1 cellular context compared by ENCODE assay signal in genomic region chr3:21750291-21750690, GRCh38.
TF ChIP-seq lines count a peak whose summit lies in the region.

No MANE protein-coding gene starts in this region.

TF ChIP-seq in GM12878, 131 proteins besides CTCF, POLR2A, EP300 and RAD21 (continued from another document):
- TF ChIP-seq, protein P1, sequence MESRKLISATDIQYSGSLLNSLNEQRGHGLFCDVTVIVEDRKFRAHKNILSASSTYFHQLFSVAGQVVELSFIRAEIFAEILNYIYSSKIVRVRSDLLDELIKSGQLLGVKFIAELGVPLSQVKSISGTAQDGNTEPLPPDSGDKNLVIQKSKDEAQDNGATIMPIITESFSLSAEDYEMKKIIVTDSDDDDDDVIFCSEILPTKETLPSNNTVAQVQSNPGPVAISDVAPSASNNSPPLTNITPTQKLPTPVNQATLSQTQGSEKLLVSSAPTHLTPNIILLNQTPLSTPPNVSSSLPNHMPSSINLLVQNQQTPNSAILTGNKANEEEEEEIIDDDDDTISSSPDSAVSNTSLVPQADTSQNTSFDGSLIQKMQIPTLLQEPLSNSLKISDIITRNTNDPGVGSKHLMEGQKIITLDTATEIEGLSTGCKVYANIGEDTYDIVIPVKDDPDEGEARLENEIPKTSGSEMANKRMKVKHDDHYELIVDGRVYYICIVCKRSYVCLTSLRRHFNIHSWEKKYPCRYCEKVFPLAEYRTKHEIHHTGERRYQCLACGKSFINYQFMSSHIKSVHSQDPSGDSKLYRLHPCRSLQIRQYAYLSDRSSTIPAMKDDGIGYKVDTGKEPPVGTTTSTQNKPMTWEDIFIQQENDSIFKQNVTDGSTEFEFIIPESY (IDR thresholded peaks at IDR 0.05) = no peak
- TF ChIP-seq MAX (IDR thresholded peaks at IDR 0.05; ENCODE audit: low read depth, low read length) (no peak), ATF7 (IDR thresholded peaks at IDR 0.05; ENCODE audit: low read depth) (no peak), SKIL (IDR thresholded peaks at IDR 0.05; ENCODE audit: low read depth, poor library complexity, severe bottlenecking) (no peak), RAD51 (IDR thresholded peaks at IDR 0.05) (no peak), BACH1 (IDR thresholded peaks at IDR 0.05; ENCODE audit: borderline replicate concordance) (no peak), FOXM1 (IDR thresholded peaks at IDR 0.05; ENCODE audit: low read depth, low read length) (no peak)
